ENCODE assay signal across 22 cellular contexts in genomic region chr11:45043755-45044475, GRCh38.
"Had no signal": no experiment of that assay in that cellular context is flagged by ENCODE, and none has a peak within 500 bp of the region (broad histone marks: within the 10 kb centered on the region; RNA-seq: fewer than 3 reads in every experiment).

No MANE protein-coding gene starts in this region.

- H3K36me3 Mint-ChIP-seq: activated naive CD8-positive, alpha-beta T cell treated with anti-CD3 and anti-CD28 coated beads, Interleukin-2, amount 10 ng/mL, durations not matched to agents 7 days and 5 days; neural progenitor cell; type B pancreatic cell had no signal

- DNase-seq: activated CD4-positive, alpha-beta memory T cell treated with anti-CD3 and anti-CD28 coated beads, Interleukin-2, amount 10 ng/mL, durations not matched to agents 7 days and 5 days; activated CD4-positive, alpha-beta T cell treated with anti-CD3 and anti-CD28 coated beads, Interleukin-2, amount 10 ng/mL, durations not matched to agents 24 days and 14 days; activated effector memory CD4-positive, alpha-beta T cell treated with Interleukin-2 at 50 U/mL for 16 hours; activated naive CD4-positive, alpha-beta T cell treated with anti-CD3 and anti-CD28 coated beads for 36 hours; activated naive CD8-positive, alpha-beta T cell treated with anti-CD3 and anti-CD28 coated beads, Interleukin-2, amount 10 ng/mL, durations not matched to agents 7 days and 5 days; activated T-cell treated with anti-CD3 and anti-CD28 coated beads, Interleukin-2, amount 50 U/mL, for 72 hours; amniotic stem cell; heart left ventricle; islet precursor cell; lower lobe of right lung; naive thymus-derived CD8-positive, alpha-beta T cell; retina; stimulated activated CD4-positive, alpha-beta T cell treated with anti-CD3 and anti-CD28 coated beads, Interleukin-4, amount 100 ng/mL, for 1 hour; stimulated activated naive CD4-positive, alpha-beta T cell had no signal

- H3K9me3 Mint-ChIP-seq: activated CD4-positive, alpha-beta memory T cell treated with anti-CD3 and anti-CD28 coated beads, Interleukin-2, amount 10 ng/mL, durations not matched to agents 7 days and 5 days; activated CD4-positive, alpha-beta T cell treated with anti-CD3 and anti-CD28 coated beads, Interleukin-2, amount 10 ng/mL, durations not matched to agents 24 days and 14 days; activated naive CD8-positive, alpha-beta T cell treated with anti-CD3 and anti-CD28 coated beads, Interleukin-2, amount 10 ng/mL, durations not matched to agents 7 days and 5 days; type B pancreatic cell had no signal

- H3K27me3 ChIP-seq: heart left ventricle, neural progenitor cell, vagina had no signal

- H3K9ac ChIP-seq: neural progenitor cell had no signal

- H3K27ac Mint-ChIP-seq: activated CD4-positive, alpha-beta memory T cell treated with anti-CD3 and anti-CD28 coated beads, Interleukin-2, amount 10 ng/mL, durations not matched to agents 7 days and 5 days; activated CD4-positive, alpha-beta T cell treated with anti-CD3 and anti-CD28 coated beads, Interleukin-2, amount 10 ng/mL, durations not matched to agents 24 days and 14 days; activated naive CD4-positive, alpha-beta T cell treated with anti-CD3 and anti-CD28 coated beads for 36 hours; activated naive CD8-positive, alpha-beta T cell treated with anti-CD3 and anti-CD28 coated beads, Interleukin-2, amount 10 ng/mL, durations not matched to agents 7 days and 5 days; activated T-cell treated with anti-CD3 and anti-CD28 coated beads, Interleukin-2, amount 50 U/mL, for 72 hours; neural progenitor cell; progenitor cell of endocrine pancreas; type B pancreatic cell had no signal

- ATAC-seq: activated CD4-positive, CD25-positive, alpha-beta regulatory T cell treated with anti-CD3 and anti-CD28 coated beads, Interleukin-2, amount 50 U/mL, for 24 hours; activated T-cell treated with anti-CD3 and anti-CD28 coated beads, Interleukin-2, amount 50 U/mL, for 72 hours; heart left ventricle; naive thymus-derived CD8-positive, alpha-beta T cell had no signal

- H3K4me3 ChIP-seq: heart left ventricle, lower lobe of right lung, neural progenitor cell, thoracic aorta, vagina had no signal

- H3K4me2 ChIP-seq: neural progenitor cell had no signal

- H3K36me3 ChIP-seq: heart left ventricle, lower lobe of right lung, neural progenitor cell, thoracic aorta, vagina had no signal

- H3K27ac ChIP-seq: epithelial cell of prostate, lower lobe of right lung, neural progenitor cell, thoracic aorta, vagina, VCaP had no signal

- H2AFZ ChIP-seq: neural progenitor cell had no signal

- H3K4me3 Mint-ChIP-seq: activated CD4-positive, alpha-beta memory T cell treated with anti-CD3 and anti-CD28 coated beads, Interleukin-2, amount 10 ng/mL, durations not matched to agents 7 days and 5 days; activated CD4-positive, alpha-beta T cell treated with anti-CD3 and anti-CD28 coated beads, Interleukin-2, amount 10 ng/mL, durations not matched to agents 24 days and 14 days; activated naive CD4-positive, alpha-beta T cell treated with anti-CD3 and anti-CD28 coated beads for 36 hours; activated naive CD8-positive, alpha-beta T cell treated with anti-CD3 and anti-CD28 coated beads, Interleukin-2, amount 10 ng/mL, durations not matched to agents 7 days and 5 days; activated T-cell treated with anti-CD3 and anti-CD28 coated beads, Interleukin-2, amount 50 U/mL, for 72 hours; naive thymus-derived CD8-positive, alpha-beta T cell; neural progenitor cell; type B pancreatic cell had no signal
